ENCODE assay signal across 32 cellular contexts in genomic region chr5:158586054-158586453, GRCh38.
"Had no signal": no experiment of that assay in that cellular context is flagged by ENCODE, and none has a peak within 500 bp of the region (broad histone marks: within the 10 kb centered on the region; RNA-seq: fewer than 3 reads in every experiment).

No MANE protein-coding gene starts in this region.

- H3K27me3 ChIP-seq: MG63, SJCRH30 had no signal

- H3K27ac ChIP-seq: PC-9, RWPE1, SJCRH30, SK-N-MC had no signal

- H3K4me3 ChIP-seq: MG63, PC-9, SJCRH30, SK-N-MC had no signal

- H2AFZ ChIP-seq: PC-9 had no signal

- H3K36me3 ChIP-seq: MG63, SJCRH30 had no signal

- ATAC-seq: Panc1, Right ventricle myocardium inferior, SK-N-SH treated with all-trans-retinoic acid at 6 μM for 48 hours had no signal

- DNase-seq: Kasumi-1, MG63, NCI-H1048, NCI-H1092 treated with DMSO at 0.1 percent for 48 hours, NCI-H1105 treated with DMSO at 0.1 percent for 48 hours, NCI-H1417, NCI-H1436, NCI-H146, NCI-H1694, NCI-H187, NCI-H1930, NCI-H2029 treated with DMSO at 0.1 percent for 48 hours, NCI-H2081 treated with DMSO at 0.1 percent for 48 hours, NCI-H2107, NCI-H2171, NCI-H226, NCI-H446 treated with DMSO at 0.1 percent for 48 hours, NCI-H510A, NCI-H524, NCI-H526, NCI-H69, NCI-H748 treated with DMSO at 0.1 percent for 48 hours, NCI-H82, PC-9, SHP77, SIG-M5, SJCRH30 had no signal

- H3K4me2 ChIP-seq: PC-9 had no signal

- H3K9me3 ChIP-seq: SJCRH30 had no signal
